ENCODE assay signal across 28 cellular contexts in genomic region chr1:202291001-202291400, GRCh38.
"Had no signal": no experiment of that assay in that cellular context is flagged by ENCODE, and none has a peak within 500 bp of the region (broad histone marks: within the 10 kb centered on the region; RNA-seq: fewer than 3 reads in every experiment).

No MANE protein-coding gene starts in this region.

- H3K27me3 ChIP-seq: gastrocnemius medialis, pancreas, sigmoid colon, stomach, thyroid gland had no signal

- DNase-seq: activated CD4-positive, alpha-beta memory T cell treated with anti-CD3 and anti-CD28 coated beads, Interleukin-2, amount 10 ng/mL, durations not matched to agents 7 days and 5 days; activated CD4-positive, alpha-beta T cell treated with anti-CD3 and anti-CD28 coated beads for 1 hour; activated CD4-positive, alpha-beta T cell treated with anti-CD3 and anti-CD28 coated beads, Interleukin-2, amount 10 ng/mL, durations not matched to agents 7 days and 5 days; activated naive CD4-positive, alpha-beta T cell; activated T-cell treated with anti-CD3 and anti-CD28 coated beads, Interleukin-2, amount 50 U/mL, for 72 hours; anterior cingulate cortex; dermis blood vessel endothelial cell; effector CD4-positive, alpha-beta T cell; esophagus squamous epithelium; gastrocnemius medialis; glutamatergic neuron; islet precursor cell; left ventricle myocardium superior; naive thymus-derived CD8-positive, alpha-beta T cell; nucleus accumbens; pancreas; sigmoid colon; stimulated activated CD4-positive, alpha-beta T cell treated with anti-CD3 and anti-CD28 coated beads, Interleukin-15, amount 100 ng/mL, for 24 hours; stimulated activated CD4-positive, alpha-beta T cell treated with anti-CD3 and anti-CD28 coated beads, Interleukin-2, amount 100 ng/mL, for 24 hours; stimulated activated naive B cell treated with anti-CD40 and anti-IgM and Interleukin-4, amounts not matched to agents 10 μg/mL and 1 μg/mL and 100 μg/mL, for 72 hours; stomach; T-helper 2 cell; thyroid gland had no signal

- H3K9me3 ChIP-seq: esophagus squamous epithelium, gastrocnemius medialis, pancreas, prostate gland, sigmoid colon, stomach, thyroid gland had no signal

- ATAC-seq: activated naive CD4-positive, alpha-beta T cell treated with anti-CD3 and anti-CD28 coated beads, Interleukin-2, amount 50 U/mL, for 72 hours; activated T-cell treated with anti-CD3 and anti-CD28 coated beads, Interleukin-2, amount 50 U/mL, for 72 hours; gastrocnemius medialis; left ventricle myocardium superior; naive thymus-derived CD8-positive, alpha-beta T cell; pancreas; stimulated activated naive B cell treated with anti-CD40 and anti-IgM and Interleukin-4, amounts not matched to agents 10 μg/mL and 1 μg/mL and 100 μg/mL, for 72 hours; WTC11 had no signal

- H3K27ac ChIP-seq: epithelial cell of prostate, esophagus squamous epithelium, gastrocnemius medialis, pancreas, prostate gland, sigmoid colon, stomach, thyroid gland had no signal

- H3K36me3 ChIP-seq: esophagus squamous epithelium, gastrocnemius medialis, pancreas, prostate gland, sigmoid colon, stomach, thyroid gland had no signal

- H3K4me3 ChIP-seq: esophagus squamous epithelium, gastrocnemius medialis, pancreas, prostate gland, sigmoid colon, smooth muscle cell, stomach, thyroid gland had no signal

- H3K4me1 ChIP-seq: prostate gland, stomach had no signal
